In genomic region chr1:222171005-222171404, GRCh38 we compare ENCODE assay signal across 8 cellular contexts.
A peak's percentile ranks its signal among the peaks of the same experiment; 100 is the strongest.
DNase-seq lines count a peak whose midpoint lies in the region; ATAC-seq, FAIRE-seq and TF ChIP-seq lines count a peak whose summit lies in the region.

No MANE protein-coding gene starts in this region.

- H2AFZ ChIP-seq in GM12878 (ENCODE audit: control insufficient read depth, low read depth, low read length): no peak overlapping the region

- H4K20me1 ChIP-seq in GM12878 (ENCODE audit: control insufficient read depth, insufficient read depth): no peaks in the 10 kb centered on the region

- H3K9ac ChIP-seq in GM12878 (ENCODE audit: control insufficient read depth, insufficient read depth, low read length): no peak overlapping the region

- no TSS peak for BruUV-seq in GM12878 (replicated peaks; lab: Mats Ljungman, UMichigan)

- H3K9me3 Mint-ChIP-seq in activated T-helper 1 cell treated with anti-CD3 and anti-CD28 coated beads, Interleukin-12 subunit alpha, Interleukin-12 subunit beta, Interleukin-2, Interleukin-4 antibody, amounts not matched to agents 30 ng/mL and 10 ng/mL and 1 ng/mL, durations not matched to agents 14 hours and 24 hours and 36 hours: peaks cover 4% of the 10 kb centered on the region

- H3K27ac ChIP-seq in GM12878 (ENCODE audit: control insufficient read depth, insufficient read depth) (no peak overlapping the region), left lung (no peak overlapping the region)

- intact Hi-C loops in Right ventricle myocardium superior (cut with DNase I): loop anchor here (10.0 kb wide), 1 partner anchor 696 kb away; no protein-coding TSS in a partner anchor
- intact Hi-C loops in cardiac septum (cut with DNase I): loop anchor here (5.0 kb wide), 1 partner anchor 629 kb away; no protein-coding TSS in a partner anchor
- intact Hi-C loops in GM12878 (cut with micrococcal nuclease; ENCODE audit: unreplicated experiment): loop anchor here (1.0 to 10.0 kb wide), 5 partner anchors 284 to 909 kb away; no protein-coding TSS in a partner anchor
- intact Hi-C loops in left lung (cut with DNase I): no loop called here
- intact Hi-C loops in activated T-helper 1 cell treated with anti-CD3 and anti-CD28 coated beads, Interleukin-12 subunit alpha, Interleukin-12 subunit beta, Interleukin-2, Interleukin-4 antibody, amounts not matched to agents 30 ng/mL and 10 ng/mL and 1 ng/mL, durations not matched to agents 14 hours and 24 hours and 36 hours (cut with micrococcal nuclease): loop anchor here (1.0 to 10.0 kb wide), 3 partner anchors 426 to 909 kb away; partner anchors contain the start of gene DUSP10

- CTCF ChIA-PET in GM12878 (lab: Yijun Ruan, JAX): interaction anchor here (0.6 to 2.6 kb wide), 32 partner anchors 9 to 1296 kb away, joined by 3 to 26 read pairs (median 4); no protein-coding TSS in a partner anchor

- TF ChIP-seq POLR2A in GM12878 (IDR thresholded peaks at IDR 0.05; ENCODE audit: low read depth, low read length): no peak

- H3K27ac Mint-ChIP-seq in activated T-helper 1 cell treated with anti-CD3 and anti-CD28 coated beads, Interleukin-12 subunit alpha, Interleukin-12 subunit beta, Interleukin-2, Interleukin-4 antibody, amounts not matched to agents 30 ng/mL and 10 ng/mL and 1 ng/mL, durations not matched to agents 14 hours and 24 hours and 36 hours: no peak overlapping the region

- no peak overlapping the region for H3K4me3 Mint-ChIP-seq in activated T-helper 1 cell treated with anti-CD3 and anti-CD28 coated beads, Interleukin-12 subunit alpha, Interleukin-12 subunit beta, Interleukin-2, Interleukin-4 antibody, amounts not matched to agents 30 ng/mL and 10 ng/mL and 1 ng/mL, durations not matched to agents 14 hours and 24 hours and 36 hours

- no peaks in the 10 kb centered on the region for H3K27me3 Mint-ChIP-seq in activated T-helper 1 cell treated with anti-CD3 and anti-CD28 coated beads, Interleukin-12 subunit alpha, Interleukin-12 subunit beta, Interleukin-2, Interleukin-4 antibody, amounts not matched to agents 30 ng/mL and 10 ng/mL and 1 ng/mL, durations not matched to agents 14 hours and 24 hours and 36 hours (ENCODE audit: insufficient read depth)

- TF ChIP-seq RAD21 in GM12878 (IDR thresholded peaks at IDR 0.05; ENCODE audit: insufficient read depth, low read depth, low read length): peak; percentile 78

- TF ChIP-seq EP300 in GM12878 (IDR thresholded peaks at IDR 0.05; ENCODE audit: borderline replicate concordance in 1 of 2, control insufficient read depth in 1 of 2, low read depth in 2 of 2, low read length in 2 of 2): no peak

- peak; percentile 54 for FAIRE-seq in GM12878 (lab: Jason Lieb, UNC)

- in situ Hi-C loops in GM12878 (cut with MboI): loop anchor here (5.0 kb wide), 1 partner anchor 694 kb away; no protein-coding TSS in a partner anchor

- POLR2A ChIA-PET in GM12878 (lab: Charles Lee): interaction anchor here (0.6 kb wide), 1 partner anchor 427 kb away, joined by 3 read pairs; no protein-coding TSS in a partner anchor

- SMC1A ChIA-PET in GM12878 (lab: Charles Lee; ENCODE audit: uncharacterized antibody, unreplicated experiment): interaction anchor here (0.6 to 3.9 kb wide), 19 partner anchors 11 to 907 kb away, joined by 3 to 36 read pairs (median 3); partner anchors contain the start of gene DUSP10

- H3K4me2 ChIP-seq in GM12878 (ENCODE audit: control insufficient read depth, insufficient read depth): no peak overlapping the region

- H3K27me3 ChIP-seq in GM12878 (replicated peaks in 1 of 2; ENCODE audit: control insufficient read depth in 2 of 2, insufficient read depth in 2 of 2, low read length in 1 of 2) (no peaks in the 10 kb centered on the region), left lung (no peaks in the 10 kb centered on the region)

- 33% methylated on average over 2 of the region's 2 CpGs for WGBS in GM12878 (ENCODE audit: insufficient coverage, insufficient replicate concordance, low lambda C conversion rate, missing lambda C conversion rate)

- no peaks in the 10 kb centered on the region; the same call in 1 of the 3 replicates for H3K9me3 ChIP-seq in GM12878 (replicated peaks; ENCODE audit: control insufficient read depth, insufficient read depth, low read length)
- peaks cover 3 to 13% of the 10 kb centered on the region in 2 donors for H3K9me3 ChIP-seq in left lung

- RAD21 ChIA-PET in GM12878 (lab: Charles Lee; ENCODE audit: unreplicated experiment): interaction anchor here (0.6 to 2.3 kb wide), 19 partner anchors 9 to 907 kb away, joined by 3 to 45 read pairs (median 4); partner anchors contain the start of gene DUSP10

- H3K4me1 Mint-ChIP-seq in activated T-helper 1 cell treated with anti-CD3 and anti-CD28 coated beads, Interleukin-12 subunit alpha, Interleukin-12 subunit beta, Interleukin-2, Interleukin-4 antibody, amounts not matched to agents 30 ng/mL and 10 ng/mL and 1 ng/mL, durations not matched to agents 14 hours and 24 hours and 36 hours (ENCODE audit: low read depth): no peaks in the 10 kb centered on the region

- H3K4me1 ChIP-seq in GM12878 (ENCODE audit: control insufficient read depth, insufficient read depth, low read length) (no peaks in the 10 kb centered on the region), left lung (no peaks in the 10 kb centered on the region)

- H3K4me3 ChIP-seq in GM12878: no peak overlapping the region
- no peak overlapping the region for H3K4me3 ChIP-seq in left lung

- DNase-seq in Right ventricle myocardium superior (no peak), cardiac septum (ENCODE audit: low spot score) (no peak), NCI-H2171 treated with DMSO at 0.1 percent for 48 hours (lab: John Stamatoyannopoulos, UW) (peak; percentile 57), GM12878 (ENCODE audit: low read depth, low spot score) (peak; percentile 23), left lung (no peak), NCI-H345 treated with DMSO at 0.1 percent for 48 hours (lab: John Stamatoyannopoulos, UW; ENCODE audit: unreplicated experiment) (no peak)
- no peak for DNase-seq in activated T-helper 1 cell treated with anti-CD3 and anti-CD28 coated beads, Interleukin-12 subunit alpha, Interleukin-12 subunit beta, Interleukin-2, Interleukin-4 antibody, amounts not matched to agents 30 ng/mL and 10 ng/mL and 1 ng/mL, durations not matched to agents 14 hours and 24 hours and 36 hours (ENCODE audit: low spot score)

- peak; percentile 47 to 78 (median 66) for TF ChIP-seq CTCF in GM12878 (IDR thresholded peaks at IDR 0.05 in 2 of 3, conservative IDR thresholded peaks at IDR 0.05 in 1 of 3; ENCODE audit: control insufficient read depth in 2 of 3, extremely low read depth in 1 of 3, insufficient read depth in 1 of 3, low read depth in 3 of 3, low read length in 3 of 3)
- TF ChIP-seq CTCF in left lung (IDR thresholded peaks at IDR 0.05): peak; percentile 23 to 40

- no peaks in the 10 kb centered on the region for H3K36me3 ChIP-seq in GM12878 (ENCODE audit: control insufficient read depth in 2 of 2, insufficient read depth in 2 of 2, low read length in 1 of 2)
- no peaks in the 10 kb centered on the region for H3K36me3 ChIP-seq in left lung

- ATAC-seq in Right ventricle myocardium superior (ENCODE audit: poor library complexity) (peak; percentile 61), HG02798 (IDR thresholded peaks at IDR 0.05; ENCODE audit: poor library complexity, unreplicated experiment) (peak; percentile 68), GM12878 (peak; percentile 86), left lung (peak; percentile 77)

- H3K36me3 Mint-ChIP-seq in activated T-helper 1 cell treated with anti-CD3 and anti-CD28 coated beads, Interleukin-12 subunit alpha, Interleukin-12 subunit beta, Interleukin-2, Interleukin-4 antibody, amounts not matched to agents 30 ng/mL and 10 ng/mL and 1 ng/mL, durations not matched to agents 14 hours and 24 hours and 36 hours (ENCODE audit: low read depth): no peaks in the 10 kb centered on the region

- no peaks in the 10 kb centered on the region for H3K79me2 ChIP-seq in GM12878 (ENCODE audit: control insufficient read depth, insufficient read depth, low read length)

TF ChIP-seq in GM12878, 131 proteins besides CTCF, POLR2A, EP300 and RAD21:
- TF ChIP-seq EED (IDR thresholded peaks at IDR 0.05; ENCODE audit: low read depth): no peak
- peak; percentile 67; the same call in 1 of the 2 replicates for TF ChIP-seq SMC3 (IDR thresholded peaks at IDR 0.05; ENCODE audit: borderline replicate concordance, low read length)
TF ChIP-seq in GM12878: peak in this region for 1.

Comparison
In these comparisons a context has a peak if more than half of its experiments do, and no peak if none do; other contexts are left out.
1. DNase-seq: peak in NCI-H2171 treated with DMSO at 0.1 percent for 48 hours (single experiment) and GM12878 (single experiment); none in Right ventricle myocardium superior (single experiment), cardiac septum (single experiment), left lung (0 of 2), NCI-H345 treated with DMSO at 0.1 percent for 48 hours (single experiment) and activated T-helper 1 cell treated with anti-CD3 and anti-CD28 coated beads, Interleukin-12 subunit alpha, Interleukin-12 subunit beta, Interleukin-2, Interleukin-4 antibody, amounts not matched to agents 30 ng/mL and 10 ng/mL and 1 ng/mL, durations not matched to agents 14 hours and 24 hours and 36 hours (single experiment).
2. intact Hi-C loops: an anchor here in Right ventricle myocardium superior (10.0 kb wide), cardiac septum (5.0 kb wide), GM12878 (1.0 to 10.0 kb wide) and activated T-helper 1 cell treated with anti-CD3 and anti-CD28 coated beads, Interleukin-12 subunit alpha, Interleukin-12 subunit beta, Interleukin-2, Interleukin-4 antibody, amounts not matched to agents 30 ng/mL and 10 ng/mL and 1 ng/mL, durations not matched to agents 14 hours and 24 hours and 36 hours (1.0 to 10.0 kb wide); none called in left lung.
3. Peak in every context shown above with its lines, with median percentiles within 50 percentile points of each other: ATAC-seq.